In the genomic region with DNA sequence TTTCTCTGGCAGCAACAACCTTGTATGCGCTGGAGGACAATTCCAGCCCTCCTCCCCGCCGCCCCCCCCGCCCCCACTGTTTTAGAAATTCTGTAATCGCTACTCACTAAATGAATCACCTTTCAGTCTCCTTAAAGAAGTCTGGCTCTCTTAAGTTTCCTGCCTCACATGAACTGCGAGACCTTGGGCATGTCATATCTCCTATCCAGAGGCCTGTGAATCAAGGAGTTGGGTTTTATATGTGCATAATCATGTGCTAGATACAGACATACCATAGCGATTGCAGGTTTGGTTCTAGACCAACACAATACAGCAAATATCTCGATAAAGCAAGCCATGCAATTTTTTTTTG, we compare ENCODE assay signal across 8 cellular contexts. TPM values are rescaled to one million over a fixed set of nuclear protein-coding genes. Genes with fewer than 3 reads are reported as not detected.
DNase-seq lines count a peak whose midpoint lies in the region; ATAC-seq, FAIRE-seq and TF ChIP-seq lines count a peak whose summit lies in the region.

No MANE protein-coding gene starts in this region.

- peak overlapping the region; percentile 86 for H2AFZ ChIP-seq in astrocyte (ENCODE audit: low read depth, low read length)

- H3K27me3 ChIP-seq in astrocyte (ENCODE audit: insufficient read depth, low read length): no peaks in the 10 kb centered on the region
- H3K27me3 ChIP-seq in mucosa of rectum (ENCODE audit: control insufficient read depth in 2 of 2, insufficient read depth in 2 of 2, low read length in 2 of 2): no peaks in the 10 kb centered on the region

- ATAC-seq in HG03280 (IDR thresholded peaks at IDR 0.05; ENCODE audit: unreplicated experiment): peak; percentile 14

- H3K27me3 Mint-ChIP-seq in astrocyte (ENCODE audit: low read depth, unreplicated experiment): no peaks in the 10 kb centered on the region

- peaks cover 3% of the 10 kb centered on the region for H3K36me3 ChIP-seq in astrocyte (ENCODE audit: insufficient read depth, low read length)
- H3K36me3 ChIP-seq in mucosa of rectum (ENCODE audit: control insufficient read depth in 2 of 2, insufficient read depth in 2 of 2, low read length in 2 of 2): peaks cover 10 to 11% of the 10 kb centered on the region in 2 donors

- FAIRE-seq in astrocyte (lab: Jason Lieb, UNC): no peak

- H3K79me2 ChIP-seq in astrocyte (ENCODE audit: insufficient read depth, low read length): peaks cover 13% of the 10 kb centered on the region

- peak overlapping the region; percentile 94 for H3K4me2 ChIP-seq in astrocyte (ENCODE audit: low read length)

- H3K9me3 ChIP-seq in astrocyte (ENCODE audit: insufficient read depth, low read depth, low read length) (no peaks in the 10 kb centered on the region), mucosa of rectum (ENCODE audit: control insufficient read depth in 2 of 2, low read length in 2 of 2) (no peaks in the 10 kb centered on the region)

- H3K4me3 ChIP-seq in astrocyte (ENCODE audit: insufficient read depth, low read depth, low read length) (peak overlapping the region; percentile 72), mucosa of rectum (ENCODE audit: low read length in 2 of 2) (peak overlapping the region; percentile 75 to 91)

- peak overlapping the region; percentile 97 for H3K4me3 Mint-ChIP-seq in astrocyte (ENCODE audit: unreplicated experiment)

- no peaks in the 10 kb centered on the region for H4K20me1 ChIP-seq in astrocyte (ENCODE audit: insufficient read depth, low read length)

- H3K36me3 Mint-ChIP-seq in astrocyte (ENCODE audit: low read depth, unreplicated experiment): no peaks in the 10 kb centered on the region

- peaks cover 7% of the 10 kb centered on the region for H3K4me1 Mint-ChIP-seq in astrocyte (ENCODE audit: low read depth, unreplicated experiment)

- H3K4me1 ChIP-seq in astrocyte (ENCODE audit: insufficient read depth, low read length) (peaks cover 8% of the 10 kb centered on the region), mucosa of rectum (ENCODE audit: control insufficient read depth in 2 of 2, insufficient read depth in 2 of 2, low read length in 2 of 2) (peaks cover 4 to 7% of the 10 kb centered on the region in 2 donors)

- H3K9ac ChIP-seq in astrocyte (ENCODE audit: low read length) (peak overlapping the region; percentile 90), mucosa of rectum (ENCODE audit: low read depth in 1 of 2, low read length in 2 of 2) (peak overlapping the region in 1 of 2 donors; percentile 75)

- H3K27ac ChIP-seq in astrocyte (ENCODE audit: low read depth, low read length) (peak overlapping the region; percentile 81), mucosa of rectum (ENCODE audit: low read depth in 2 of 2, low read length in 2 of 2) (peak overlapping the region in 1 of 2 donors; percentile 86)

- no peaks in the 10 kb centered on the region for H3K9me3 Mint-ChIP-seq in astrocyte (ENCODE audit: unreplicated experiment)

- H3K27ac Mint-ChIP-seq in astrocyte (ENCODE audit: unreplicated experiment): no peak overlapping the region

- TF ChIP-seq CTCF in astrocyte (IDR thresholded peaks at IDR 0.05; ENCODE audit: insufficient read depth, low read depth, low read length): no peak

- peak; percentile 62 for DNase-seq in SKM-1 (lab: John Stamatoyannopoulos, UW; ENCODE audit: unreplicated experiment)
- DNase-seq in SKM-1 treated with dmso at 0.1 percent for 144 hours (lab: John Stamatoyannopoulos, UW; ENCODE audit: unreplicated experiment): no peak
- no peak for DNase-seq in astrocyte (ENCODE audit: low read depth)
- no peak for DNase-seq in mucosa of gallbladder (ENCODE audit: low spot score)
- no peak for DNase-seq in NCI-H748 (lab: John Stamatoyannopoulos, UW; ENCODE audit: unreplicated experiment)
- no peak for DNase-seq in effector CD4-positive, alpha-beta T cell

RNA-seq across cellular contexts. Expression of gene DMAC1, which starts 0.3 kb away (rescaled TPM):
- total RNA-seq in astrocyte: 36.0 and 44.0 TPM in 2 replicates
- total RNA-seq in mucosa of gallbladder: 48.5 TPM
